Comparison of ENCODE assay signal across 1 cellular context in genomic region chr6:84416043-84416657, GRCh38.
TF ChIP-seq lines count a peak whose summit lies in the region.

No MANE protein-coding gene starts in this region.

TF ChIP-seq in GM12878, 131 proteins besides CTCF, POLR2A, EP300 and RAD21 (continued from another document):
- no peak for TF ChIP-seq NFYA (IDR thresholded peaks at IDR 0.05; ENCODE audit: borderline replicate concordance, low read depth, low read length)
- no peak for TF ChIP-seq PBX3 (IDR thresholded peaks at IDR 0.05; ENCODE audit: insufficient replicate concordance, low read depth, low read length)
- TF ChIP-seq CHD4 (IDR thresholded peaks at IDR 0.05): no peak
- TF ChIP-seq CREB1 (IDR thresholded peaks at IDR 0.05; ENCODE audit: low read depth): no peak
- no peak for TF ChIP-seq ZBTB11 (CRISPR knock-in tag; IDR thresholded peaks at IDR 0.05)
- TF ChIP-seq CHD1 (IDR thresholded peaks at IDR 0.05; ENCODE audit: low read depth, low read length): no peak
- no peak for TF ChIP-seq ZSCAN29 (IDR thresholded peaks at IDR 0.05)
- no peak for TF ChIP-seq HDGF (IDR thresholded peaks at IDR 0.05)
TF ChIP-seq in GM12878: peak in this region for 0.
